ENCODE assay signal across 28 cellular contexts in the genomic region with DNA sequence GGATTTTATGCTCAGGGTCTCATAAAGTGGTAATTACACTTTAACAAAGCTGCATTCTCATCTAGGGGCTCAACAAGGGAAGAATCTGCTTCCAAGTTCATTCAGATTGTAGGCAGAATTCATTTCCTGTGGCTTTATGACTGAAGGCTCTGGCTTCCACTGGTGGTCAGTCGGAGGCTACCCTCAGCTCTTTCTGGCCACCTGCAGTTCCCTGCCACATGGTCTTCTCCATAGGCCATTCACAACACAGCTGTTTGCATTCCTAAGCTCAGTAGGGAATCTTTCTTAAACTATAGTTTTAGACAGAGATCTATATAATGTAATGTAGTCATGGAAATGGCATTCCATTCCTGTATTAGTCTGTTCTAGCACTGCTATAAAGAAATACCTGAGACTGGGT.
"Had no signal": no experiment of that assay in that cellular context is flagged by ENCODE, and none has a peak within 500 bp of the region (broad histone marks: within the 10 kb centered on the region; RNA-seq: fewer than 3 reads in every experiment).

No MANE protein-coding gene starts in this region.

- H3K4me3 ChIP-seq: K562, SK-N-MC had no signal

- H3K27me3 Mint-ChIP-seq: activated CD4-positive, alpha-beta memory T cell treated with anti-CD3 and anti-CD28 coated beads for 36 hours; activated CD4-positive, alpha-beta T cell treated with anti-CD3 and anti-CD28 coated beads, Interleukin-2, amount 10 ng/mL, durations not matched to agents 7 days and 5 days; activated naive CD8-positive, alpha-beta T cell; activated T-helper 17 cell treated with anti-CD3 and anti-CD28 coated beads, Interleukin-2, amount 50 U/mL, for 72 hours; T-cell had no signal

- H3K4me1 Mint-ChIP-seq: activated CD4-positive, alpha-beta T cell treated with anti-CD3 and anti-CD28 coated beads, Interleukin-2, amount 10 ng/mL, durations not matched to agents 7 days and 5 days; activated T-helper 17 cell treated with anti-CD3 and anti-CD28 coated beads, Interleukin-2, amount 50 U/mL, for 72 hours; T-cell had no signal

- ATAC-seq: activated T-helper 17 cell treated with anti-CD3 and anti-CD28 coated beads, Interleukin-2, amount 50 U/mL, for 72 hours; K562; Panc1; Right ventricle myocardium inferior; T-cell had no signal

- H3K4me3 Mint-ChIP-seq: activated CD4-positive, alpha-beta memory T cell treated with anti-CD3 and anti-CD28 coated beads for 36 hours; activated CD4-positive, alpha-beta T cell treated with anti-CD3 and anti-CD28 coated beads, Interleukin-2, amount 10 ng/mL, durations not matched to agents 7 days and 5 days; activated naive CD4-positive, alpha-beta T cell treated with anti-CD3 and anti-CD28 coated beads for 36 hours; activated naive CD8-positive, alpha-beta T cell; activated T-helper 17 cell treated with anti-CD3 and anti-CD28 coated beads, Interleukin-2, amount 50 U/mL, for 72 hours; T-cell had no signal

- DNase-seq: activated CD4-positive, alpha-beta memory T cell treated with anti-CD3 and anti-CD28 coated beads for 36 hours; activated CD4-positive, alpha-beta T cell treated with anti-CD3 and anti-CD28 coated beads, Interleukin-2, amount 10 ng/mL, durations not matched to agents 7 days and 5 days; activated CD4-positive, CD25-positive, alpha-beta regulatory T cell; activated gamma-delta T cell; activated naive CD4-positive, alpha-beta T cell treated with anti-CD3 and anti-CD28 coated beads for 36 hours; activated T-cell treated with anti-CD3 and anti-CD28 coated beads for 4 hours; activated T-cell treated with anti-CD3 and anti-CD28 coated beads, Interleukin-2, amount 50 U/mL, for 48 hours; amygdala; Karpas-422; MM.1S; NCI-H1105 treated with DMSO at 0.1 percent for 48 hours; NCI-H1436 treated with DMSO at 0.1 percent for 48 hours; NCI-H187; NCI-H2081; NCI-H510A treated with DMSO at 0.1 percent for 48 hours; NCI-H69; NK-92 treated with Interleukin-12 subunit alpha and Interleukin-12 subunit beta, amount 100 ng/mL, for 24 hours; OCI-M1; RPMI8226; T-cell; T-helper 2 cell; T1000 had no signal

- H3K36me3 Mint-ChIP-seq: activated CD4-positive, alpha-beta memory T cell treated with anti-CD3 and anti-CD28 coated beads for 36 hours; activated naive CD8-positive, alpha-beta T cell; T-cell had no signal

- H3K27ac Mint-ChIP-seq: activated CD4-positive, alpha-beta memory T cell treated with anti-CD3 and anti-CD28 coated beads for 36 hours; activated CD4-positive, alpha-beta T cell treated with anti-CD3 and anti-CD28 coated beads, Interleukin-2, amount 10 ng/mL, durations not matched to agents 7 days and 5 days; activated naive CD4-positive, alpha-beta T cell treated with anti-CD3 and anti-CD28 coated beads for 36 hours; activated naive CD8-positive, alpha-beta T cell; activated T-helper 17 cell treated with anti-CD3 and anti-CD28 coated beads, Interleukin-2, amount 50 U/mL, for 72 hours; T-cell had no signal

- H3K27ac ChIP-seq: SK-N-MC had no signal
